1 cellular context compared by ENCODE assay signal in genomic region chr14:69008411-69008810, GRCh38.
TF ChIP-seq lines count a peak whose summit lies in the region.

No MANE protein-coding gene starts in this region.

TF ChIP-seq in HEK293, 187 proteins besides CTCF, POLR2A, EP300 and RAD21 (continued from another document):
- TF ChIP-seq PRDM6 (tag by site-specific recombination; IDR thresholded peaks at IDR 0.05) (0 out of 2 replicates have a peak, but pooled peaks have one; percentile 49), ZNF777 (tag by site-specific recombination; IDR thresholded peaks at IDR 0.05; ENCODE audit: borderline replicate concordance) (no peak), TRIM28 (IDR thresholded peaks at IDR 0.05; ENCODE audit: borderline replicate concordance, low read length) (0 out of 2 replicates have a peak, but pooled peaks have one; percentile 15), ZNF37A (tag by site-specific recombination; IDR thresholded peaks at IDR 0.05) (peak; percentile 81), ZNF660 (tag by site-specific recombination; IDR thresholded peaks at IDR 0.05) (peak; percentile 79), ZBTB44 (tag by site-specific recombination; IDR thresholded peaks at IDR 0.05) (peak; percentile 60; the same call in 1 of the 2 replicates), ZNF184 (tag by site-specific recombination; IDR thresholded peaks at IDR 0.05) (0 out of 2 replicates have a peak, but pooled peaks have one; percentile 40), ZNF561 (tag by site-specific recombination; IDR thresholded peaks at IDR 0.05; ENCODE audit: borderline replicate concordance) (peak; percentile 81)
TF ChIP-seq in HEK293: peak in this region for 15.
